ENCODE assay signal across 25 cellular contexts in genomic region chr4:2607107-2607506, GRCh38.
"Had no signal": no experiment of that assay in that cellular context is flagged by ENCODE, and none has a peak within 500 bp of the region (broad histone marks: within the 10 kb centered on the region; RNA-seq: fewer than 3 reads in every experiment).

No MANE protein-coding gene starts in this region.

- DNase-seq: activated CD4-positive, alpha-beta T cell treated with anti-CD3 and anti-CD28 coated beads for 36 hours; activated CD4-positive, CD25-positive, alpha-beta regulatory T cell; activated CD8-positive, alpha-beta memory T cell treated with anti-CD3 and anti-CD28 coated beads, Interleukin-2, amount 10 ng/mL, durations not matched to agents 7 days and 5 days; activated CD8-positive, alpha-beta T cell treated with anti-CD3 and anti-CD28 coated beads, Interleukin-2, amount 10 ng/mL, durations not matched to agents 7 days and 5 days; activated naive CD4-positive, alpha-beta T cell treated with Interleukin-2 at 50 U/mL for 16 hours; activated T-cell treated with anti-CD3 and anti-CD28 coated beads, Interleukin-2, amount 50 U/mL, for 48 hours; anterior cingulate cortex; cerebellar nuclear complex; colonic mucosa; effector CD8-positive, alpha-beta T cell; esophagus squamous epithelium; foreskin melanocyte; heart right ventricle; mammary epithelial cell; naive thymus-derived CD4-positive, alpha-beta T cell; occipital lobe; psoas muscle; spleen; stimulated activated CD4-positive, alpha-beta T cell treated with anti-CD3 and anti-CD28 coated beads, Interleukin-2, amount 100 ng/mL, for 48 hours; stimulated activated naive CD4-positive, alpha-beta T cell treated with Interleukin-2 at 50 U/mL for 16 hours; T-cell; transverse colon had no signal

- H3K27ac ChIP-seq: colonic mucosa, epithelial cell of prostate, esophagus squamous epithelium, heart right ventricle, parathyroid adenoma, psoas muscle, spleen, transverse colon had no signal

- H3K9me3 ChIP-seq: colonic mucosa, esophagus squamous epithelium, heart right ventricle, psoas muscle, spleen, transverse colon had no signal

- H2AFZ ChIP-seq: parathyroid adenoma had no signal

- H3K4me1 ChIP-seq: colonic mucosa, parathyroid adenoma had no signal

- H3K36me3 ChIP-seq: colonic mucosa, transverse colon had no signal

- H3K4me3 ChIP-seq: colonic mucosa, esophagus squamous epithelium, heart right ventricle, psoas muscle, spleen, transverse colon had no signal

- H3K9ac ChIP-seq: parathyroid adenoma had no signal

- H3K27me3 ChIP-seq: colonic mucosa, esophagus squamous epithelium, heart right ventricle, spleen, transverse colon had no signal

- ATAC-seq: activated CD4-positive, alpha-beta T cell treated with anti-CD3 and anti-CD28 coated beads for 36 hours; activated CD8-positive, alpha-beta memory T cell treated with anti-CD3 and anti-CD28 coated beads, Interleukin-2, amount 10 ng/mL, durations not matched to agents 7 days and 5 days; activated CD8-positive, alpha-beta T cell treated with anti-CD3 and anti-CD28 coated beads, Interleukin-2, amount 10 ng/mL, durations not matched to agents 7 days and 5 days; left lobe of liver; naive thymus-derived CD4-positive, alpha-beta T cell; T-cell had no signal
